Comparison of ENCODE assay signal across 1 cellular context in genomic region chr10:71638577-71639411, GRCh38.
A peak's percentile ranks its signal among the peaks of the same experiment; 100 is the strongest.
TF ChIP-seq lines count a peak whose summit lies in the region.

No MANE protein-coding gene starts in this region.

TF ChIP-seq in HEK293, 187 proteins besides CTCF, POLR2A, EP300 and RAD21 (continued from another document):
- TF ChIP-seq ZNF449 (tag by site-specific recombination; IDR thresholded peaks at IDR 0.05) (peak; percentile 89), ZNF239 (tag by site-specific recombination; IDR thresholded peaks at IDR 0.05) (no peak), ZNF350 (tag by site-specific recombination; IDR thresholded peaks at IDR 0.05) (no peak), ZNF600 (tag by site-specific recombination; IDR thresholded peaks at IDR 0.05) (peak; percentile 89), ZNF518A (tag by site-specific recombination; conservative IDR thresholded peaks at IDR 0.05; ENCODE audit: low read depth) (no peak), TCF7L2 (IDR thresholded peaks at IDR 0.05; ENCODE audit: borderline replicate concordance, low read depth, low read length) (peak; percentile 34; the same call in 1 of the 2 replicates), SP2 (tag by site-specific recombination; IDR thresholded peaks at IDR 0.05) (peak; percentile 36; the same call in 1 of the 2 replicates), PRDM10 (tag by site-specific recombination; IDR thresholded peaks at IDR 0.05) (0 out of 2 replicates have a peak, but pooled peaks have one; percentile 13), WT1 (tag by site-specific recombination; IDR thresholded peaks at IDR 0.05) (peak; percentile 91), GLIS2 (tag by site-specific recombination; IDR thresholded peaks at IDR 0.05) (peak; percentile 45; the same call in 1 of the 2 replicates), PATZ1 (tag by site-specific recombination; IDR thresholded peaks at IDR 0.05) (peak; percentile 43; the same call in 1 of the 2 replicates)
TF ChIP-seq in HEK293: peak in this region for 19.
